ENCODE assay signal across 21 cellular contexts in genomic region chr3:131655076-131655685, GRCh38.
DNase-seq lines count a peak whose midpoint lies in the region; ATAC-seq and TF ChIP-seq lines count a peak whose summit lies in the region.
"Had no signal": no experiment of that assay in that cellular context is flagged by ENCODE, and none has a peak within 500 bp of the region (broad histone marks: within the 10 kb centered on the region; RNA-seq: fewer than 3 reads in every experiment).

No MANE protein-coding gene starts in this region.

- no peaks in the 10 kb centered on the region for H3K4me1 Mint-ChIP-seq in CD4-positive, alpha-beta T cell (ENCODE audit: low read depth)
- H3K4me1 Mint-ChIP-seq: CD4-positive, alpha-beta memory T cell had no signal

- no peak overlapping the region for H3K4me3 Mint-ChIP-seq in CD4-positive, alpha-beta T cell
- H3K4me3 Mint-ChIP-seq: CD4-positive, alpha-beta memory T cell had no signal

- DNase-seq in NCI-H82 (lab: John Stamatoyannopoulos, UW) (peak; percentile 34), NCI-H82 treated with DMSO at 0.1 percent for 48 hours (lab: John Stamatoyannopoulos, UW; ENCODE audit: unreplicated experiment) (no peak), epithelial cell of esophagus (ENCODE audit: low read depth) (peak; percentile 80), kidney glomerular epithelial cell (lab: John Stamatoyannopoulos, UW) (peak; percentile 15), NCI-H226 (no peak), ureter (ENCODE audit: low spot score) (no peak)
- DNase-seq in activated CD4-positive, alpha-beta T cell treated with anti-CD3 and anti-CD28 coated beads, Interleukin-2, amount 50 U/mL, for 4 hours, result no peak
- no peak for DNase-seq in CD4-positive, alpha-beta T cell
- DNase-seq: BE2C; Calu3; CD4-positive, alpha-beta memory T cell; NCI-H1048; NCI-H1436 treated with DMSO at 0.1 percent for 48 hours; NCI-H2081 treated with DMSO at 0.1 percent for 48 hours; NCI-H526; OCI-M1; SHP77 treated with DMSO at 0.1 percent for 48 hours had no signal

- no peak overlapping the region for H3K27ac Mint-ChIP-seq in CD4-positive, alpha-beta T cell
- H3K27ac Mint-ChIP-seq: CD4-positive, alpha-beta memory T cell had no signal

- H3K27me3 ChIP-seq in CD4-positive, alpha-beta T cell (ENCODE audit: control insufficient read depth, insufficient read depth, low read length), result no peaks in the 10 kb centered on the region
- H3K27me3 ChIP-seq: BE2C had no signal

- no peak overlapping the region for H3K4me3 ChIP-seq in epithelial cell of esophagus (ENCODE audit: low read length)
- H3K4me3 ChIP-seq: K562 had no signal

- no peak for TF ChIP-seq CTCF in epithelial cell of esophagus (IDR thresholded peaks at IDR 0.05; ENCODE audit: insufficient read depth, low read depth, low read length, missing control alignments)
- no peak for TF ChIP-seq CTCF in CD4-positive, alpha-beta T cell (IDR thresholded peaks at IDR 0.05)

- H3K27ac ChIP-seq in CD4-positive, alpha-beta T cell (ENCODE audit: low read depth, low read length), result no peak overlapping the region
- H3K27ac ChIP-seq: 22Rv1, HL-60 had no signal

- no peak for ATAC-seq in CD4-positive, alpha-beta T cell (ENCODE audit: poor library complexity)
- ATAC-seq: K562, SK-N-SH treated with all-trans-retinoic acid at 6 μM for 48 hours had no signal

- no peaks in the 10 kb centered on the region for H3K9me3 Mint-ChIP-seq in CD4-positive, alpha-beta T cell

- intact Hi-C loops in CD4-positive, alpha-beta T cell (cut with DNase I, micrococcal nuclease), result no loop called here

- peaks cover 7% of the 10 kb centered on the region for H3K27me3 Mint-ChIP-seq in CD4-positive, alpha-beta T cell

- no peaks in the 10 kb centered on the region for H3K9me3 ChIP-seq in CD4-positive, alpha-beta T cell (ENCODE audit: control insufficient read depth, low read length)
- H3K9me3 ChIP-seq: BE2C had no signal

- POLR2A ChIA-PET in CD4-positive, alpha-beta T cell (lab: Charles Lee), result interaction anchor here (0.7 kb wide), 1 partner anchor 234 kb away, joined by 3 read pairs; no protein-coding TSS in a partner anchor

- CTCF ChIA-PET in CD4-positive, alpha-beta T cell (lab: Charles Lee), result no interaction called here

- no peaks in the 10 kb centered on the region for H3K36me3 Mint-ChIP-seq in CD4-positive, alpha-beta T cell (ENCODE audit: low read depth)
- H3K36me3 Mint-ChIP-seq: CD4-positive, alpha-beta memory T cell had no signal

Comparison
In these comparisons a context has a peak if more than half of its experiments do, and no peak if none do; other contexts are left out.
1. DNase-seq: peak in NCI-H82 (single experiment), epithelial cell of esophagus (single experiment) and kidney glomerular epithelial cell (single experiment); none in NCI-H82 treated with DMSO at 0.1 percent for 48 hours (single experiment), activated CD4-positive, alpha-beta T cell treated with anti-CD3 and anti-CD28 coated beads, Interleukin-2, amount 50 U/mL, for 4 hours (0 of 2), NCI-H226 (single experiment), ureter (single experiment) and CD4-positive, alpha-beta T cell (0 of 10).